2 cellular contexts compared by ENCODE assay signal in the genomic region with DNA sequence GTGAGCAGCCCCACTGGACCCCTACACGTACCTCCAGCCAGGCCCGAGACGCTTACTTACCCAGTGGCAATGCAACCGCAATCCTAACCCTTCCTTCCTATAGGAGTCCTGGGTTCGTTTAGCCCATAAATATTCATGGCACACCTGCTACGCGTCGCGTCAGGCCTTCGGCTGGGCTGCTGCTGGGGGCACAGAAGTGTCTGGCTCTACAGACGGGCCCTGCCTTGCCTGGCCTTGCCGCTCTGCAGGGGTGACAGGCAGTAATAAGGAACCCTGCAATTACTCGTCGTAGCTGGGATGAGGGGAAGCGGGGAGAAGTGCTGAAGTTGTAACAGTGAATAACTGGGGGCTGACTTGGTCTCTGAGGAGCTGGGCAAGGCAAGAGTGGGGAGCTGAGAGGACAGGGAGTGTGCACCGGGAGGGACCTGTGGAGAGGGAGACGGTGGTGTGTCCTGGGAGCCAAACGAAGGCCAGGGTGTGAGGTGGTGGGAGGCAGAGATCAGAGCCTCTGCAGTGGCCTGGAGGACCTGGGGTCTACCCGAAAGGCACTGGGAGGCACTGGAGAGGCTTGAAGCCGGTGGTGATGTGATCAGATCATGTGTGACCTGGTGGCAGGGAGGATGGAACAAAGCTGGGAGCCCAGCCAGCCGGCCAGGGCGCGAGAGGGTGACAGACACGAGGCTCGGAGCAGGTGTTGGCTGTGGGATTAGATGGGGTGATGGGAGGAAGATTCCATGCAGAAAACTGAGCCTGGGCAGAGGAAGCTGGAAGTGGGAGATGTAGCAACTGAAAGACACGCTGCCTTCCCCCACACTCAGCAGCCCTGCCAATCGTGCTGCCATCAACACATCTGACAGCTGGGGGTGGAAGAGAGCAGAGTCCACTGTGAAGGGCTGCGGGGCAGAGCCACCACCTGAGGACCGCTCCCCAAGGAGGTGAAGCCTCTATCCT.
TF ChIP-seq lines count a peak whose summit lies in the region.

No MANE protein-coding gene starts in this region.

TF ChIP-seq in HCT116, 20 proteins besides CTCF, POLR2A, EP300 and RAD21 (continued from another document):
- TF ChIP-seq SP1 (IDR thresholded peaks at IDR 0.05; ENCODE audit: low read depth) (no peak), ELF1 (IDR thresholded peaks at IDR 0.05; ENCODE audit: borderline replicate concordance, low read depth) (no peak), CEBPB (IDR thresholded peaks at IDR 0.05; ENCODE audit: low read depth) (no peak), ZFX (IDR thresholded peaks at IDR 0.05) (no peak), ZNF274 (IDR thresholded peaks at IDR 0.05; ENCODE audit: low read depth, low read length) (no peak), POLR2AphosphoS5 (IDR thresholded peaks at IDR 0.05; ENCODE audit: low read depth, low read length) (no peak)
- TF ChIP-seq, protein P1, sequence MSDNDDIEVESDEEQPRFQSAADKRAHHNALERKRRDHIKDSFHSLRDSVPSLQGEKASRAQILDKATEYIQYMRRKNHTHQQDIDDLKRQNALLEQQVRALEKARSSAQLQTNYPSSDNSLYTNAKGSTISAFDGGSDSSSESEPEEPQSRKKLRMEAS (IDR thresholded peaks at IDR 0.05) = no peak

TF ChIP-seq in liver, 16 proteins besides CTCF, POLR2A, EP300 and RAD21 (continued from another document):
- TF ChIP-seq NR2F2 (IDR thresholded peaks at IDR 0.05) = no peak
- peak; percentile 67 to 74 for TF ChIP-seq HNF4A (conservative IDR thresholded peaks at IDR 0.05)
- peak; percentile 48 for TF ChIP-seq HNF4G (IDR thresholded peaks at IDR 0.05)
